In the genomic region with DNA sequence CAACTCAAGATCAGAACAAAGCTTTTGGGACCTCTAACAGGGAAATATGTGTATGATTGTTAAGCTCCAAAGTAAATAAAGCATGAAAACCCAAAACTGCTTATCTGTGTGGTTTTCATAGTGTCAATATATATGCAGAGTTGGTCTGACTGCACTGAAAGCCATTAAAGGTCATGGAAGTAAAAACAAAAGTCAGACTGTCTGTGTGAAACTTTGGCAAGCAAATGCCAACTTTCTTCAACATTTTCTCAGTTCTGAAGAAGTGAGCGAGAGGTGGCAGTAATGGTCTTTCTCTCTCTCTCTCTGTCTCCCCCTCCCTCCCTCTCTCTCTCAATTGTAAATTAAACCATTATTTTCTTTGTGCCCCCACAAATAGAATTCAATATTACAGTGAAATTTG, we compare ENCODE assay signal across 1 cellular context.
TF ChIP-seq lines count a peak whose summit lies in the region.

No MANE protein-coding gene starts in this region.

TF ChIP-seq in H1, 55 proteins besides CTCF, POLR2A, EP300 and RAD21 (continued from another document):
- TF ChIP-seq NRF1 (IDR thresholded peaks at IDR 0.05; ENCODE audit: low read depth, low read length), result no peak
- TF ChIP-seq GABPA (IDR thresholded peaks at IDR 0.05; ENCODE audit: borderline replicate concordance, insufficient read depth, low read length), result no peak
- no peak for TF ChIP-seq SIX5 (IDR thresholded peaks at IDR 0.05; ENCODE audit: low read depth, low read length)
- no peak for TF ChIP-seq RXRA (IDR thresholded peaks at IDR 0.05; ENCODE audit: insufficient read depth, low read depth, low read length)
- no peak for TF ChIP-seq ZNF274 (IDR thresholded peaks at IDR 0.05; ENCODE audit: borderline replicate concordance, extremely low read depth, low read length)
- no peak for TF ChIP-seq NANOG (IDR thresholded peaks at IDR 0.05; ENCODE audit: insufficient read depth, low read depth, low read length, poor library complexity, severe bottlenecking)
TF ChIP-seq in H1: peak in this region for 0.
